ENCODE assay signal across 2 cellular contexts in the genomic region with DNA sequence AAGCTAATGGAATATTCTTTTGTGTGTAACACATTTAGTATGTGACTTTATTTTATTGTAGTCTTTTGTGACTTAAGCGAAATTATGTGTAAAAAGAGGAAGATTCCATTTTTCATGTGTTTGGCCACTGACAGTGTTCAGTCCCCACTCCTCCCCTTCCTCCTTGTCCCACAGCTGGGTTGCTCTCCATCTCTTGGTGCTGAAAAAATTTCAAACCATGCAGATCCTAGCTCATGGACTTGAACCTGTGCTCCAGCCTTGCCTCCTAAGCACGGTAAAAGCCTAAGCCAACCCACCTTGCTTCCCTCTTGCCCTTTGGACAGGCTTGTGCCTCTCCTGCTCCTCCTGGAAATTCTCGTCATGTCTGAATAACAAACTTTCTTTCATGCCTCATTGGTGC.
TF ChIP-seq lines count a peak whose summit lies in the region.

No MANE protein-coding gene starts in this region.

TF ChIP-seq in SK-N-SH, 30 proteins besides CTCF, POLR2A, EP300 and RAD21 (continued from another document):
- peak; percentile 82 for TF ChIP-seq REST (IDR thresholded peaks at IDR 0.05; ENCODE audit: low read depth, low read length)
- no peak for TF ChIP-seq SIN3A (IDR thresholded peaks at IDR 0.05; ENCODE audit: borderline replicate concordance, low read depth, low read length)
TF ChIP-seq in SK-N-SH: peak in this region for 1.

TF ChIP-seq in SK-N-SH treated with all-trans-retinoic acid at 6 μM for 48 hours, 23 proteins besides CTCF, POLR2A, EP300 and RAD21 (continued from another document):
- TF ChIP-seq PATZ1 (CRISPR knock-in tag; IDR thresholded peaks at IDR 0.05; ENCODE audit: borderline replicate concordance) (no peak), OSR1 (CRISPR knock-in tag; IDR thresholded peaks at IDR 0.05) (no peak)
TF ChIP-seq in SK-N-SH treated with all-trans-retinoic acid at 6 μM for 48 hours: peak in this region for 0.
